Comparison of ENCODE assay signal across 21 cellular contexts in the genomic region with DNA sequence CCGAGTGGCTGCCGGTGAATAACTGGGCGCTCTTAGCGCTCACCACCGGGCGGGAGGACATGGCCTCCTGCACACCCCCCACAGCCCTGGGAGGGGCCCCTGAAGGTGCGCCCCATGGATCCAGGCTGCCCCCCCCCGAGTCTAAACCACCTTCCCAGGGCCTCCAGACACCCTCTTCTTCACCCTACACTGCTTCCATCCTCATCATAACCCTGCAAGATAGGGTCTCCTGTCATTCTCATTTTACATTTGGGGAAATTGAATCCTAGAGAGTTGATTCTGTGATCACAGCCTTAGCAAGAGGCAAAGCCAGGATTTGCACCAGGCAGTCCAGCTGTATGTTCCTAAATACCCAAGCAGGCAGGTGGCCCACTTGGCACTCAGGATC.
A peak's percentile ranks its signal among the peaks of the same experiment; 100 is the strongest.
DNase-seq lines count a peak whose midpoint lies in the region; ATAC-seq and TF ChIP-seq lines count a peak whose summit lies in the region.
"Had no signal": no experiment of that assay in that cellular context is flagged by ENCODE, and none has a peak within 500 bp of the region (broad histone marks: within the 10 kb centered on the region; RNA-seq: fewer than 3 reads in every experiment).

No MANE protein-coding gene starts in this region.

- intact Hi-C loops in prostate gland (cut with DNase I), result no loop called here

- peak overlapping the region; percentile 19 for H3K4me3 Mint-ChIP-seq in stimulated activated naive CD8-positive, alpha-beta T cell treated with anti-CD3 and anti-CD28 coated beads, Interleukin-15, Interleukin-2, amounts not matched to agents 100 ng/mL and 50 ng/mL, for 24 hours
- H3K4me3 Mint-ChIP-seq in brain, result no peak overlapping the region
- peak overlapping the region in 7 of 10 donors; percentile 33 to 76 (median 57) for H3K4me3 Mint-ChIP-seq in naive thymus-derived CD8-positive, alpha-beta T cell
- H3K4me3 Mint-ChIP-seq: activated naive CD4-positive, alpha-beta T cell treated with anti-CD3 and anti-CD28 coated beads, Interleukin-2, amount 10 ng/mL, durations not matched to agents 7 days and 5 days; natural killer cell treated with Interleukin-12 subunit alpha and Interleukin-12 subunit beta and Interleukin-15 and Interleukin-18, amount 100 ng/mL, for 72 hours had no signal

- no peak for DNase-seq in stimulated activated naive CD8-positive, alpha-beta T cell treated with anti-CD3 and anti-CD28 coated beads, Interleukin-15, Interleukin-2, amounts not matched to agents 100 U/mL and 50 U/mL, for 24 hours
- DNase-seq in naive thymus-derived CD8-positive, alpha-beta T cell, result no peak
- DNase-seq in prostate gland (ENCODE audit: low spot score), result no peak
- DNase-seq in NCI-H345 (lab: John Stamatoyannopoulos, UW), result no peak
- DNase-seq in C1 segment of cervical spinal cord (lab: John Stamatoyannopoulos, UW), result no peak
- no peak for DNase-seq in NCI-H526 treated with DMSO at 0.1 percent for 48 hours (lab: John Stamatoyannopoulos, UW)
- DNase-seq: activated CD4-positive, alpha-beta T cell treated with anti-CD3 and anti-CD28 coated beads, Interleukin-2, amount 50 U/mL, for 48 hours; activated naive CD4-positive, alpha-beta T cell treated with anti-CD3 and anti-CD28 coated beads, Interleukin-2, amount 10 ng/mL, durations not matched to agents 7 days and 5 days; cortex of kidney; foreskin fibroblast; kidney glomerular epithelial cell; mesenchymal stem cell; NCI-H1048; NCI-H2029 treated with DMSO at 0.1 percent for 48 hours; Right ventricle myocardium superior; stimulated activated CD4-positive, alpha-beta T cell treated with anti-CD3 and anti-CD28 coated beads, Interleukin-4, amount 100 ng/mL, for 1 hour had no signal

- POLR2A ChIA-PET in naive thymus-derived CD8-positive, alpha-beta T cell (lab: Charles Lee), result no interaction called here

- no peak for TF ChIP-seq POLR2A in prostate gland (IDR thresholded peaks at IDR 0.05)

- H3K4me1 ChIP-seq in prostate gland (replicated peaks), result no peaks in the 10 kb centered on the region

- H3K27ac ChIP-seq in prostate gland, result no peak overlapping the region
- H3K27ac ChIP-seq: KMS-11 had no signal

- H3K9me3 Mint-ChIP-seq in stimulated activated naive CD8-positive, alpha-beta T cell treated with anti-CD3 and anti-CD28 coated beads, Interleukin-15, Interleukin-2, amounts not matched to agents 100 ng/mL and 50 ng/mL, for 24 hours, result no peaks in the 10 kb centered on the region
- H3K9me3 Mint-ChIP-seq in brain, result peaks cover 0 to 7% (median 0%) of the 10 kb centered on the region in 5 experiments
- H3K9me3 Mint-ChIP-seq in naive thymus-derived CD8-positive, alpha-beta T cell, result no peaks in the 10 kb centered on the region
- H3K9me3 Mint-ChIP-seq: activated naive CD4-positive, alpha-beta T cell treated with anti-CD3 and anti-CD28 coated beads, Interleukin-2, amount 10 ng/mL, durations not matched to agents 7 days and 5 days; natural killer cell treated with Interleukin-12 subunit alpha and Interleukin-12 subunit beta and Interleukin-15 and Interleukin-18, amount 100 ng/mL, for 72 hours had no signal

- H3K36me3 ChIP-seq in prostate gland, result no peaks in the 10 kb centered on the region

- no peak for TF ChIP-seq CTCF in brain (conservative IDR thresholded peaks at IDR 0.05)
- no peak for TF ChIP-seq CTCF in prostate gland (IDR thresholded peaks at IDR 0.05)

- ATAC-seq in stimulated activated naive CD8-positive, alpha-beta T cell treated with anti-CD3 and anti-CD28 coated beads, Interleukin-15, Interleukin-2, amounts not matched to agents 100 U/mL and 50 U/mL, for 24 hours, result no peak
- ATAC-seq in naive thymus-derived CD8-positive, alpha-beta T cell, result no peak

- H3K27me3 Mint-ChIP-seq in stimulated activated naive CD8-positive, alpha-beta T cell treated with anti-CD3 and anti-CD28 coated beads, Interleukin-15, Interleukin-2, amounts not matched to agents 100 ng/mL and 50 ng/mL, for 24 hours, result peaks cover 16% of the 10 kb centered on the region
- no peaks in the 10 kb centered on the region for H3K27me3 Mint-ChIP-seq in brain
- H3K27me3 Mint-ChIP-seq in naive thymus-derived CD8-positive, alpha-beta T cell, result peaks cover 7 to 31% (median 16%) of the 10 kb centered on the region in 5 donors

- no peaks in the 10 kb centered on the region for H3K27me3 ChIP-seq in prostate gland (replicated peaks; ENCODE audit: insufficient read depth)

- no peak overlapping the region for H3K4me3 ChIP-seq in prostate gland
- H3K4me3 ChIP-seq: smooth muscle cell had no signal

- no peaks in the 10 kb centered on the region for H3K36me3 Mint-ChIP-seq in stimulated activated naive CD8-positive, alpha-beta T cell treated with anti-CD3 and anti-CD28 coated beads, Interleukin-15, Interleukin-2, amounts not matched to agents 100 ng/mL and 50 ng/mL, for 24 hours (ENCODE audit: low read depth)
- peaks cover 68% of the 10 kb centered on the region for H3K36me3 Mint-ChIP-seq in brain
- no peaks in the 10 kb centered on the region for H3K36me3 Mint-ChIP-seq in naive thymus-derived CD8-positive, alpha-beta T cell
- H3K36me3 Mint-ChIP-seq: activated naive CD4-positive, alpha-beta T cell treated with anti-CD3 and anti-CD28 coated beads, Interleukin-2, amount 10 ng/mL, durations not matched to agents 7 days and 5 days; natural killer cell treated with Interleukin-12 subunit alpha and Interleukin-12 subunit beta and Interleukin-15 and Interleukin-18, amount 100 ng/mL, for 72 hours had no signal

- no peak overlapping the region for H3K27ac Mint-ChIP-seq in stimulated activated naive CD8-positive, alpha-beta T cell treated with anti-CD3 and anti-CD28 coated beads, Interleukin-15, Interleukin-2, amounts not matched to agents 100 ng/mL and 50 ng/mL, for 24 hours
- peak overlapping the region; percentile 22 to 81 (median 58) for H3K27ac Mint-ChIP-seq in brain
- no peak overlapping the region for H3K27ac Mint-ChIP-seq in naive thymus-derived CD8-positive, alpha-beta T cell
- H3K27ac Mint-ChIP-seq: activated naive CD4-positive, alpha-beta T cell treated with anti-CD3 and anti-CD28 coated beads, Interleukin-2, amount 10 ng/mL, durations not matched to agents 7 days and 5 days; natural killer cell treated with Interleukin-12 subunit alpha and Interleukin-12 subunit beta and Interleukin-15 and Interleukin-18, amount 100 ng/mL, for 72 hours had no signal

- H3K9me3 ChIP-seq in prostate gland, result no peaks in the 10 kb centered on the region

- 45% methylated on average over 8 of the region's 8 CpGs for WGBS in prostate gland

- H3K4me1 Mint-ChIP-seq in stimulated activated naive CD8-positive, alpha-beta T cell treated with anti-CD3 and anti-CD28 coated beads, Interleukin-15, Interleukin-2, amounts not matched to agents 100 ng/mL and 50 ng/mL, for 24 hours (ENCODE audit: low read depth), result peaks cover 8% of the 10 kb centered on the region
- no peaks in the 10 kb centered on the region for H3K4me1 Mint-ChIP-seq in brain
- peaks cover 2 to 16% (median 8%) of the 10 kb centered on the region in 4 donors for H3K4me1 Mint-ChIP-seq in naive thymus-derived CD8-positive, alpha-beta T cell
- H3K4me1 Mint-ChIP-seq: activated naive CD4-positive, alpha-beta T cell treated with anti-CD3 and anti-CD28 coated beads, Interleukin-2, amount 10 ng/mL, durations not matched to agents 7 days and 5 days had no signal

Comparison
In these comparisons a context has a peak if more than half of its experiments do, and no peak if none do; other contexts are left out.
1. H3K27ac Mint-ChIP-seq: peak in brain (5 of 5); none in stimulated activated naive CD8-positive, alpha-beta T cell treated with anti-CD3 and anti-CD28 coated beads, Interleukin-15, Interleukin-2, amounts not matched to agents 100 ng/mL and 50 ng/mL, for 24 hours (single experiment) and naive thymus-derived CD8-positive, alpha-beta T cell (0 of 10).
2. H3K4me3 Mint-ChIP-seq: peak in stimulated activated naive CD8-positive, alpha-beta T cell treated with anti-CD3 and anti-CD28 coated beads, Interleukin-15, Interleukin-2, amounts not matched to agents 100 ng/mL and 50 ng/mL, for 24 hours (single experiment) and naive thymus-derived CD8-positive, alpha-beta T cell (7 of 10); none in brain (0 of 5).